ENCODE assay signal across 1 cellular context in genomic region chr10:12645449-12645848, GRCh38.
A peak's percentile ranks its signal among the peaks of the same experiment; 100 is the strongest.
TF ChIP-seq lines count a peak whose summit lies in the region.

No MANE protein-coding gene starts in this region.

TF ChIP-seq in K562, 482 proteins besides CTCF, POLR2A, EP300 and RAD21 (continued from another document and continues in another):
- TF ChIP-seq ZNF740 (CRISPR knock-in tag; IDR thresholded peaks at IDR 0.05) (no peak), ZNF740 (tag; IDR thresholded peaks at IDR 0.05) (no peak), CBX5 (IDR thresholded peaks at IDR 0.05; ENCODE audit: borderline replicate concordance, low read depth) (0 out of 2 replicates have a peak, but pooled peaks have one; percentile 12), NFRKB (IDR thresholded peaks at IDR 0.05; ENCODE audit: low read depth) (peak; percentile 45; the same call in 1 of the 2 replicates), YY1 (IDR thresholded peaks at IDR 0.05; ENCODE audit: borderline replicate concordance in 1 of 3, control insufficient read depth in 1 of 3, extremely low read depth in 1 of 3, insufficient read depth in 3 of 3, insufficient read length in 1 of 3, insufficient replicate concordance in 2 of 3, low read depth in 1 of 3, low read length in 2 of 3) (peak; percentile 37 to 88 (median 50)), ZNF584 (CRISPR knock-in tag; IDR thresholded peaks at IDR 0.05; ENCODE audit: low read depth) (0 out of 2 replicates have a peak, but pooled peaks have one; percentile 35), HLTF (IDR thresholded peaks at IDR 0.05) (no peak), GABPA (tag; conservative IDR thresholded peaks at IDR 0.05; ENCODE audit: low read depth) (peak; percentile 75), ZBTB40 (IDR thresholded peaks at IDR 0.05) (peak; percentile 38; the same call in 1 of the 2 replicates), ZBTB40 (CRISPR knock-in tag; IDR thresholded peaks at IDR 0.05) (no peak), NR2C2 (CRISPR knock-in tag; IDR thresholded peaks at IDR 0.05) (no peak), NR2C2 (tag; IDR thresholded peaks at IDR 0.05) (peak; percentile 93), CREB3 (tag; conservative IDR thresholded peaks at IDR 0.05; ENCODE audit: low read depth) (0 out of 2 replicates have a peak, but pooled peaks have one; percentile 29), ATF1 (CRISPR knock-in tag; IDR thresholded peaks at IDR 0.05) (no peak), ATF1 (tag; IDR thresholded peaks at IDR 0.05) (peak; percentile 61), ZBTB2 (IDR thresholded peaks at IDR 0.05) (no peak), SNAPC5 (CRISPR knock-in tag; IDR thresholded peaks at IDR 0.05) (no peak), GATAD2B (IDR thresholded peaks at IDR 0.05; ENCODE audit: borderline replicate concordance) (no peak), ELF1 (tag; IDR thresholded peaks at IDR 0.05) (peak; percentile 37; the same call in 1 of the 2 replicates), DIDO1 (tag; IDR thresholded peaks at IDR 0.05; ENCODE audit: low read depth) (0 out of 2 replicates have a peak, but pooled peaks have one; percentile 18), NR2C1 (IDR thresholded peaks at IDR 0.05) (peak; percentile 83), NR2C1 (tag; IDR thresholded peaks at IDR 0.05) (peak; percentile 84), EHMT2 (IDR thresholded peaks at IDR 0.05) (peak; percentile 82; the same call in 1 of the 2 replicates), ZNF766 (CRISPR knock-in tag; conservative IDR thresholded peaks at IDR 0.05) (peak; percentile 61; the same call in 1 of the 2 replicates), KAT8 (IDR thresholded peaks at IDR 0.05; ENCODE audit: low read depth) (0 out of 2 replicates have a peak, but pooled peaks have one; percentile 26), GTF2A2 (tag; IDR thresholded peaks at IDR 0.05) (0 out of 2 replicates have a peak, but pooled peaks have one; percentile 25), GTF2B (IDR thresholded peaks at IDR 0.05; ENCODE audit: extremely low read depth, insufficient read length) (no peak), RFX7 (CRISPR knock-in tag; IDR thresholded peaks at IDR 0.05) (no peak), SRSF1 (IDR thresholded peaks at IDR 0.05; ENCODE audit: low read depth, low read length) (no peak), MTA3 (IDR thresholded peaks at IDR 0.05; ENCODE audit: borderline replicate concordance) (no peak), PTRF (tag; IDR thresholded peaks at IDR 0.05) (no peak), HNRNPL (IDR thresholded peaks at IDR 0.05; ENCODE audit: low read depth, low read length) (no peak), NEUROD1 (IDR thresholded peaks at IDR 0.05; ENCODE audit: borderline replicate concordance, low read depth, low read length, partially characterized antibody) (no peak), ZNF76 (CRISPR knock-in tag; IDR thresholded peaks at IDR 0.05; ENCODE audit: borderline replicate concordance) (no peak), SPI1 (IDR thresholded peaks at IDR 0.05; ENCODE audit: borderline replicate concordance, low read depth, low read length) (0 out of 2 replicates have a peak, but pooled peaks have one; percentile 24), THAP7 (CRISPR knock-in tag; IDR thresholded peaks at IDR 0.05) (no peak)
